Comparison of ENCODE assay signal across 13 cellular contexts in genomic region chr11:7977251-7977917, GRCh38. TPM values are rescaled to one million over a fixed set of nuclear protein-coding genes. Genes with fewer than 3 reads are reported as not detected.
DNase-seq lines count a peak whose midpoint lies in the region; ATAC-seq, FAIRE-seq and TF ChIP-seq lines count a peak whose summit lies in the region.
"Had no signal": no experiment of that assay in that cellular context is flagged by ENCODE, and none has a peak within 500 bp of the region (broad histone marks: within the 10 kb centered on the region; RNA-seq: fewer than 3 reads in every experiment).

No MANE protein-coding gene starts in this region.

- H2AFZ ChIP-seq in HCT116 (ENCODE audit: low read depth, low read length, poor library complexity, severe bottlenecking), result no peak overlapping the region

- no peak for TF ChIP-seq EP300 in A549 (IDR thresholded peaks at IDR 0.05)
- TF ChIP-seq EP300 in sigmoid colon (IDR thresholded peaks at IDR 0.05), result no peak

- no peaks in the 10 kb centered on the region for H4K20me1 ChIP-seq in HCT116 (ENCODE audit: insufficient read depth)

- no peaks in the 10 kb centered on the region for H3K79me2 ChIP-seq in HCT116 (ENCODE audit: insufficient read depth, low read length)

- 7% methylated on average over 5 of the region's 5 CpGs for WGBS in A549 (ENCODE audit: missing lambda C conversion rate)
- WGBS in sigmoid colon, 2 donors, result 62 to 69% methylated on average over 5 of the region's 5 CpGs

- ATAC-seq in A549 (peak; percentile 36 to 50; a peak in 2 of 6 replicates), HCT116 (no peak), GM21367 (IDR thresholded peaks at IDR 0.05; ENCODE audit: unreplicated experiment) (no peak)

- DNase-seq in A549 (ENCODE audit: low read depth in 1 of 2, low spot score in 1 of 2) (peak in 1 of 2 experiments; percentile 24), HCT116 (ENCODE audit: low read depth, low spot score) (no peak), SK-N-MC (ENCODE audit: low read depth, low spot score) (no peak), fibroblast of mammary gland (ENCODE audit: low read depth) (peak; percentile 92), NCI-H1694 treated with DMSO at 0.1 percent for 48 hours (lab: John Stamatoyannopoulos, UW) (no peak), sigmoid colon (no peak), NCI-H2029 treated with DMSO at 0.1 percent for 48 hours (lab: John Stamatoyannopoulos, UW) (no peak)
- DNase-seq: activated CD4-positive, alpha-beta memory T cell treated with anti-CD3 and anti-CD28 coated beads, Interleukin-2, amount 10 ng/mL, durations not matched to agents 7 days and 5 days; CD4-positive, CD25-positive, alpha-beta regulatory T cell; NCI-H1092 treated with DMSO at 0.1 percent for 48 hours; stimulated activated CD4-positive, alpha-beta T cell treated with anti-CD3 and anti-CD28 coated beads, Interleukin-15, amount 100 ng/mL, for 24 hours had no signal

- H3K36me3 ChIP-seq in HCT116 (ENCODE audit: control insufficient read depth in 1 of 2, insufficient read depth in 2 of 2, low read length in 2 of 2), result no peaks in the 10 kb centered on the region
- no peaks in the 10 kb centered on the region for H3K36me3 ChIP-seq in SK-N-MC (ENCODE audit: insufficient read depth, low read length)
- H3K36me3 ChIP-seq in sigmoid colon, result no peaks in the 10 kb centered on the region

- H3K27me3 ChIP-seq in HCT116 (ENCODE audit: insufficient read depth, low read length) (0 out of 2 replicates have a peak, but pooled peaks cover 8% of the 10 kb centered on the region), sigmoid colon (no peaks in the 10 kb centered on the region)

- peaks cover 11% of the 10 kb centered on the region for H3K4me1 ChIP-seq in A549
- no peaks in the 10 kb centered on the region for H3K4me1 ChIP-seq in HCT116 (ENCODE audit: control insufficient read depth in 1 of 2, insufficient read depth in 2 of 2, low read length in 2 of 2)
- H3K4me1 ChIP-seq in sigmoid colon, result no peaks in the 10 kb centered on the region

- CTCF ChIA-PET in A549 (lab: Yijun Ruan, JAX) (interaction anchor here (0.6 to 2.3 kb wide), 4 partner anchors 9 to 122 kb away, joined by 3 to 16 read pairs (median 4); partner anchors contain the start of gene EIF3F), HCT116 (lab: Charles Lee) (interaction anchor here (2.9 kb wide), 1 partner anchor 9 kb away, joined by 14 read pairs; the partner anchor contains the start of gene EIF3F)

- intact Hi-C loops in HCT116 (cut with micrococcal nuclease) (no loop called here), sigmoid colon (cut with DNase I) (no loop called here)

- H3K9me3 ChIP-seq in A549 (no peaks in the 10 kb centered on the region), HCT116 (ENCODE audit: control insufficient read depth in 1 of 2, insufficient read depth in 1 of 2, low read depth in 1 of 2, low read length in 2 of 2) (no peaks in the 10 kb centered on the region), SK-N-MC (ENCODE audit: low read depth, low read length) (no peaks in the 10 kb centered on the region), sigmoid colon (no peaks in the 10 kb centered on the region)

- TF ChIP-seq POLR2A in A549 (IDR thresholded peaks at IDR 0.05; ENCODE audit: low read length) (no peak), HCT116 (IDR thresholded peaks at IDR 0.05; ENCODE audit: borderline replicate concordance, extremely low read depth, insufficient read depth, insufficient read length) (no peak), sigmoid colon (IDR thresholded peaks at IDR 0.05) (no peak)

- no TSS peak for BruUV-seq in HCT116 (replicated peaks; lab: Mats Ljungman, UMichigan)

- no peak for TF ChIP-seq CTCF in A549 (IDR thresholded peaks at IDR 0.05)
- no peak for TF ChIP-seq CTCF in HCT116 (IDR thresholded peaks at IDR 0.05 in 2 of 3, conservative IDR thresholded peaks at IDR 0.05 in 1 of 3; ENCODE audit: borderline replicate concordance in 1 of 3, insufficient read depth in 1 of 3, low read depth in 2 of 3, low read length in 2 of 3)
- no peak for TF ChIP-seq CTCF in fibroblast of mammary gland (conservative IDR thresholded peaks at IDR 0.05; ENCODE audit: control insufficient read depth, insufficient read depth, low read depth, low read length)
- no peak for TF ChIP-seq CTCF in sigmoid colon (IDR thresholded peaks at IDR 0.05)

- H3K4me2 ChIP-seq in A549 (peak overlapping the region; percentile 69), HCT116 (ENCODE audit: low read length) (no peak overlapping the region)

- RAD21 ChIA-PET in HCT116 (lab: Charles Lee; ENCODE audit: low non-redundant PET in 1 of 2, low total read pairs in 2 of 2, uncharacterized antibody in 2 of 2, unreplicated experiment in 2 of 2), result no interaction called here

- peak overlapping the region; percentile 34 to 71; a peak in 5 of 6 replicates for H3K27ac ChIP-seq in A549
- H3K27ac ChIP-seq in HCT116 (ENCODE audit: low read depth, low read length), result no peak overlapping the region
- H3K27ac ChIP-seq in SK-N-MC, result no peak overlapping the region; the same call in 1 of the 2 replicates
- H3K27ac ChIP-seq in sigmoid colon, result no peak overlapping the region

- no peak overlapping the region for H3K9ac ChIP-seq in HCT116 (ENCODE audit: low read length)
- H3K9ac ChIP-seq in SK-N-MC (ENCODE audit: insufficient read length), result no peak overlapping the region

- FAIRE-seq in A549 (lab: Jason Lieb, UNC), result no peak
- FAIRE-seq: GM12892 had no signal

- no peaks in the 10 kb centered on the region for H3K9me2 ChIP-seq in HCT116 (ENCODE audit: insufficient read depth)

- POLR2A ChIA-PET in A549 (lab: Yijun Ruan, JAX), result interaction anchor here (1.4 kb wide), 1 partner anchor 10 kb away, joined by 7 read pairs; the partner anchor contains the start of gene EIF3F
- POLR2A ChIA-PET in HCT116 (lab: Charles Lee), result no interaction called here

- TF ChIP-seq RAD21 in A549 (conservative IDR thresholded peaks at IDR 0.05 in 1 of 2, IDR thresholded peaks at IDR 0.05 in 1 of 2), result no peak
- TF ChIP-seq RAD21 in HCT116 (IDR thresholded peaks at IDR 0.05; ENCODE audit: low read depth), result no peak

- no peak overlapping the region for H3K4me3 ChIP-seq in A549
- H3K4me3 ChIP-seq in HCT116 (replicated peaks in 1 of 2; ENCODE audit: low read depth in 1 of 2, low read length in 2 of 2), result no peak overlapping the region
- H3K4me3 ChIP-seq in SK-N-MC, result 0 out of 2 replicates have a peak overlapping the region, but pooled peaks have one; percentile 19
- H3K4me3 ChIP-seq in fibroblast of mammary gland (ENCODE audit: control insufficient read depth, low read depth, low read length), result no peak overlapping the region
- H3K4me3 ChIP-seq in sigmoid colon, result no peak overlapping the region

TF ChIP-seq in A549, 52 proteins besides CTCF, POLR2A, EP300 and RAD21:
- no peak for TF ChIP-seq SREBF2 (IDR thresholded peaks at IDR 0.05)
- TF ChIP-seq JUN (IDR thresholded peaks at IDR 0.05), result 0 out of 5 replicates have a peak, but pooled peaks of 1 of the 2 experiments have one; percentile 16
- peak; percentile 67 to 88 for TF ChIP-seq CEBPB (IDR thresholded peaks at IDR 0.05)
- no peak for TF ChIP-seq POLR2AphosphoS2 (conservative IDR thresholded peaks at IDR 0.05; ENCODE audit: low read length)

TF ChIP-seq in HCT116, 20 proteins besides CTCF, POLR2A, EP300 and RAD21:
- TF ChIP-seq CEBPB (IDR thresholded peaks at IDR 0.05; ENCODE audit: low read depth) (peak; percentile 72), ATF3 (IDR thresholded peaks at IDR 0.05) (peak; percentile 52; the same call in 1 of the 2 replicates), SIN3A (IDR thresholded peaks at IDR 0.05; ENCODE audit: low read depth) (no peak)

RNA-seq across cellular contexts. Expression of gene EIF3F, which starts 9.8 kb away (rescaled TPM):
- 119 and 191 TPM in 2 replicates for polyA plus RNA-seq in A549 (2011; rRNA removed)
- polyA plus RNA-seq in A549 (2012; cell fraction: cytosol; rRNA removed), result 241 and 404 TPM in 2 replicates
- polyA plus RNA-seq in A549 (2012; cell fraction: nucleus; rRNA removed), result 467 and 1,021 TPM in 2 replicates
- 274 to 293 TPM (median 278 TPM) in 3 replicates for polyA plus RNA-seq in A549 (2017; fragmentation: RNase III; extraction: RNeasy Plus Mini Kit Qiagen cat#74134 plus additional on column Dnase treatment)
- 283 and 286 TPM in 2 replicates for polyA minus RNA-seq in A549 (2011; rRNA and poly(A)+ RNA removed)
- total RNA-seq in HCT116 (2021; ENCODE audit: unreplicated experiment), result 313 TPM
- 424 and 431 TPM in 2 replicates for polyA plus RNA-seq in HCT116 (2012)
- 100 to 1,000 TPM; 210 to 233 (median 224) TPM for total RNA-seq in sigmoid colon
- 100 to 1,000 TPM; 192 to 540 (median 442) TPM for polyA plus RNA-seq in sigmoid colon

RNA-seq across cellular contexts. Expression of gene NLRP10, which starts 12.1 kb away (rescaled TPM):
- polyA plus RNA-seq in A549 (2011; rRNA removed), result not detected in 2 replicates
- not detected in 2 replicates for polyA plus RNA-seq in A549 (2012; cell fraction: cytosol; rRNA removed)
- polyA plus RNA-seq in A549 (2012; cell fraction: nucleus; rRNA removed), result not detected in 2 replicates
- not detected in 3 replicates for polyA plus RNA-seq in A549 (2017; fragmentation: RNase III; extraction: RNeasy Plus Mini Kit Qiagen cat#74134 plus additional on column Dnase treatment)
- not detected in 2 replicates for polyA minus RNA-seq in A549 (2011; rRNA and poly(A)+ RNA removed)
- not detected for total RNA-seq in HCT116 (2021; ENCODE audit: unreplicated experiment)
- polyA plus RNA-seq in HCT116 (2012), result not detected in 2 replicates
- total RNA-seq in sigmoid colon, result not detected
- not detected for polyA plus RNA-seq in sigmoid colon
- total RNA-seq: activated CD4-positive, alpha-beta memory T cell treated with anti-CD3 and anti-CD28 coated beads, Interleukin-2, amount 10 ng/mL, durations not matched to agents 7 days and 5 days; CD4-positive, CD25-positive, alpha-beta regulatory T cell had no signal
- polyA plus RNA-seq: CD4-positive, CD25-positive, alpha-beta regulatory T cell had no signal

RNA-seq across cellular contexts. Expression of gene OR10A3, which starts 35.9 kb away (rescaled TPM):
- polyA plus RNA-seq in A549 (2011; rRNA removed), result not detected in 2 replicates
- not detected in 2 replicates for polyA plus RNA-seq in A549 (2012; cell fraction: cytosol; rRNA removed)
- polyA plus RNA-seq in A549 (2012; cell fraction: nucleus; rRNA removed), result not detected in 2 replicates
- not detected in 3 replicates for polyA plus RNA-seq in A549 (2017; fragmentation: RNase III; extraction: RNeasy Plus Mini Kit Qiagen cat#74134 plus additional on column Dnase treatment)
- not detected in 2 replicates for polyA minus RNA-seq in A549 (2011; rRNA and poly(A)+ RNA removed)
- not detected for total RNA-seq in HCT116 (2021; ENCODE audit: unreplicated experiment)
- polyA plus RNA-seq in HCT116 (2012), result not detected in 2 replicates
- not detected for total RNA-seq in sigmoid colon
- polyA plus RNA-seq in sigmoid colon, result not detected
- total RNA-seq: activated CD4-positive, alpha-beta memory T cell treated with anti-CD3 and anti-CD28 coated beads, Interleukin-2, amount 10 ng/mL, durations not matched to agents 7 days and 5 days; CD4-positive, CD25-positive, alpha-beta regulatory T cell had no signal
- polyA plus RNA-seq: CD4-positive, CD25-positive, alpha-beta regulatory T cell had no signal

RNA-seq across cellular contexts. Expression of gene OR10A6, which starts 46.3 kb away (rescaled TPM):
- polyA plus RNA-seq in A549 (2011; rRNA removed) (not detected in 2 replicates), A549 (2017; fragmentation: RNase III; extraction: RNeasy Plus Mini Kit Qiagen cat#74134 plus additional on column Dnase treatment) (not detected in 3 replicates), sigmoid colon (not detected)
- polyA plus RNA-seq in A549 (2012; cell fraction: cytosol; rRNA removed), result not detected in 2 replicates
- polyA plus RNA-seq in A549 (2012; cell fraction: nucleus; rRNA removed), result not detected in 2 replicates
- not detected in 2 replicates for polyA minus RNA-seq in A549 (2011; rRNA and poly(A)+ RNA removed)
- total RNA-seq in HCT116 (2021; ENCODE audit: unreplicated experiment) (not detected), sigmoid colon (not detected)
- polyA plus RNA-seq in HCT116 (2012), result not detected in 2 replicates
- total RNA-seq: activated CD4-positive, alpha-beta memory T cell treated with anti-CD3 and anti-CD28 coated beads, Interleukin-2, amount 10 ng/mL, durations not matched to agents 7 days and 5 days; CD4-positive, CD25-positive, alpha-beta regulatory T cell had no signal
- polyA plus RNA-seq: CD4-positive, CD25-positive, alpha-beta regulatory T cell had no signal

Comparison
In these comparisons a context has a peak if more than half of its experiments do, and no peak if none do; other contexts are left out.
1. ATAC-seq: peak in A549 (2 of 2); none in HCT116 (single experiment) and GM21367 (single experiment).
2. H3K27ac ChIP-seq: peak in A549 (2 of 2); none in HCT116 (single experiment), SK-N-MC (single experiment) and sigmoid colon (0 of 4).
3. Of the 6 proteins assayed by ChIP-seq in both A549 and HCT116: peak only in A549: none; only in HCT116: none; in both: CEBPB; in neither: 5.